ENCODE assay signal across 9 cellular contexts in the genomic region with DNA sequence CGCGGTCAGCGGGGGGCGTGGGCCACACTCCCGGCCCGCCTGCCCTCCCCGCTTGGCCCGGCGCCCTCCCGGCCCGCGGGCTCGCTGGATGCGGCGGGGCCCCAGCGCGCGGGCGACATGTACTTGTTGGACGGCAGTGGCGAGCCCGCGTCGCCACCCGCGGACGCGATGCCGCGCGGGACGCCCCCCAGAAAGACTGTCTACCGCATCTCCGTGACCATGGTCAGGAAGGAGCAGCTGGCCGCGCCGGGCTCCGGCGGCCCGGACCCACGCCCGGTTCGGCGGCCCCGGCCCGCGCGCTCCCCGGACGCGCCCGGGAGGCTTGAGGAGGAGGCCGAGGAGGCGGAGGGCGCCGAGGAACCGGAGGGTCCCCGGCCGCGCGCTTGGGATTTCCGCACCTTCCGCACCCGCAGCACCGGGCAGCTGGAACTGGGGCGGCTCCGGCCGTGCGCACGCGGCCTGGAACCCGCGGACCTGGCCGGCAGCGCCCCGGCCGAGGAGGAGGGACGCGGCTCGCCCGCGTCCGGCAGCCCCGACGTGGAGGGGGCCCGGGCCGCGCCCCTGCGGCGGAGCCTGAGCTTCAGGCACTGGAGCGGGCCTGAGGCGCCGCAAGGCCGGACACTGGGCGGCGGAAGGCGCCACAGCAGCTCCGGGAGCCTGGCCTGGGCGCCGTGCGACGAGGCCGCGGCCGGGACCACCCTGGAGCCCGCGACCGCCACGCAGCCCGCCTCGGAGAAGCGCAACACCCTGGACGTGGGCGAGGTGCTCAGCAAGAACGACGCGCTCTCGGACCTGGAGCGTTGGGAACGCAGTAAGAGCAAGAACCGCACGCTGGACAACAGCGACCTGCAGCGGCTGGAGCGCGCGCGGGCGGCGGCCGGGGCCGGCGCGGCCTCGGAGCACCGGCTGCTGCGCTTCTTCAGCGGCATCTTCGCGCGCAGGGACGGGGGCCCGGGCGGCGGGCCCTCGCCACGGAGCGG.
DNase-seq lines count a peak whose midpoint lies in the region; ATAC-seq and TF ChIP-seq lines count a peak whose summit lies in the region.
"Had no signal": no experiment of that assay in that cellular context is flagged by ENCODE, and none has a peak within 500 bp of the region (broad histone marks: within the 10 kb centered on the region; RNA-seq: fewer than 3 reads in every experiment).

No MANE protein-coding gene starts in this region.

- H3K27me3 Mint-ChIP-seq in CD4-positive, alpha-beta T cell, result peaks cover 64% of the 10 kb centered on the region

- no peaks in the 10 kb centered on the region for H3K36me3 ChIP-seq in esophagus (ENCODE audit: control insufficient read depth in 2 of 2, insufficient read depth in 2 of 2, low read length in 1 of 2)
- H3K36me3 ChIP-seq in uterus, result no peaks in the 10 kb centered on the region

- H3K4me1 ChIP-seq in esophagus (ENCODE audit: control insufficient read depth in 2 of 2, insufficient read depth in 2 of 2, low read length in 1 of 2) (peaks cover 0 to 17% of the 10 kb centered on the region in 2 donors), uterus (peaks cover 0 to 14% of the 10 kb centered on the region in 2 donors)

- CTCF ChIA-PET in CD4-positive, alpha-beta T cell (lab: Charles Lee), result no interaction called here

- peaks cover 0 to 3% of the 10 kb centered on the region in 2 donors for H3K9me3 ChIP-seq in esophagus (ENCODE audit: control insufficient read depth in 2 of 2, insufficient read depth in 1 of 2, low read depth in 1 of 2, low read length in 1 of 2)
- H3K9me3 ChIP-seq in uterus, result no peaks in the 10 kb centered on the region
- no peaks in the 10 kb centered on the region for H3K9me3 ChIP-seq in CD4-positive, alpha-beta T cell (ENCODE audit: control insufficient read depth, low read length)

- H3K4me3 ChIP-seq in esophagus (ENCODE audit: low read depth in 1 of 2, low read length in 2 of 2) (peak overlapping the region; percentile 58 to 66), uterus (peak overlapping the region; percentile 41 to 51)

- peak in 3 of 4 experiments; percentile 74 to 82 (median 78) for TF ChIP-seq CTCF in uterus (IDR thresholded peaks at IDR 0.05)
- no peak for TF ChIP-seq CTCF in CD4-positive, alpha-beta T cell (IDR thresholded peaks at IDR 0.05)

- no peak overlapping the region for H3K4me3 Mint-ChIP-seq in CD4-positive, alpha-beta T cell
- H3K4me3 Mint-ChIP-seq: mesothelial cell of epicardium had no signal

- H3K4me1 Mint-ChIP-seq in CD4-positive, alpha-beta T cell (ENCODE audit: low read depth), result peaks cover 13% of the 10 kb centered on the region

- H3K27ac ChIP-seq in esophagus (ENCODE audit: low read depth in 2 of 2, low read length in 1 of 2) (peak overlapping the region in 1 of 2 donors; percentile 5), uterus (peak overlapping the region; percentile 38 to 56)
- no peak overlapping the region for H3K27ac ChIP-seq in CD4-positive, alpha-beta T cell (ENCODE audit: low read depth, low read length)

- H3K9me3 Mint-ChIP-seq in CD4-positive, alpha-beta T cell, result no peaks in the 10 kb centered on the region
- H3K9me3 Mint-ChIP-seq: mesothelial cell of epicardium had no signal

- intact Hi-C loops in uterus (cut with DNase I; ENCODE audit: low total_unique reads), result loop anchor here (2.0 kb wide), 1 partner anchor 75 kb away; no protein-coding TSS in a partner anchor
- intact Hi-C loops in CD4-positive, alpha-beta T cell (cut with DNase I, micrococcal nuclease), result no loop called here

- DNase-seq in ELF-1 (ENCODE audit: low read depth, low spot score) (peak; percentile 77), NCI-H69 (lab: John Stamatoyannopoulos, UW) (peak; percentile 62), middle frontal gyrus (ENCODE audit: extremely low spot score, low spot score) (peak; percentile 48), uterus (peak; percentile 63 to 72), HPDE6-E6E7 (ENCODE audit: extremely low spot score) (no peak)
- no peak for DNase-seq in CD4-positive, alpha-beta T cell
- DNase-seq in effector CD4-positive, alpha-beta T cell, result no peak

- no peak for ATAC-seq in CD4-positive, alpha-beta T cell (ENCODE audit: poor library complexity)

- no peaks in the 10 kb centered on the region for H3K36me3 Mint-ChIP-seq in CD4-positive, alpha-beta T cell (ENCODE audit: low read depth)
- H3K36me3 Mint-ChIP-seq: mesothelial cell of epicardium had no signal

- no peak for TF ChIP-seq POLR2A in uterus (IDR thresholded peaks at IDR 0.05)

- WGBS in esophagus, 2 donors, result 2 to 4% methylated on average over 119 to 148 of the region's 148 CpGs

- no peak overlapping the region for H3K27ac Mint-ChIP-seq in CD4-positive, alpha-beta T cell
- H3K27ac Mint-ChIP-seq: mesothelial cell of epicardium had no signal

- H3K27me3 ChIP-seq in esophagus (ENCODE audit: control insufficient read depth in 1 of 2, insufficient read depth in 2 of 2, low read length in 2 of 2), result peaks cover 0 to 3% of the 10 kb centered on the region in 2 donors
- no peaks in the 10 kb centered on the region for H3K27me3 ChIP-seq in uterus
- peaks cover 55% of the 10 kb centered on the region for H3K27me3 ChIP-seq in CD4-positive, alpha-beta T cell (ENCODE audit: control insufficient read depth, insufficient read depth, low read length)

- POLR2A ChIA-PET in CD4-positive, alpha-beta T cell (lab: Charles Lee), result no interaction called here

Comparison
In these comparisons a context has a peak if more than half of its experiments do, and no peak if none do; other contexts are left out.
1. DNase-seq: peak in ELF-1 (single experiment), NCI-H69 (single experiment), middle frontal gyrus (single experiment) and uterus (2 of 2); none in HPDE6-E6E7 (single experiment), CD4-positive, alpha-beta T cell (0 of 10) and effector CD4-positive, alpha-beta T cell (single experiment).